In the genomic region with DNA sequence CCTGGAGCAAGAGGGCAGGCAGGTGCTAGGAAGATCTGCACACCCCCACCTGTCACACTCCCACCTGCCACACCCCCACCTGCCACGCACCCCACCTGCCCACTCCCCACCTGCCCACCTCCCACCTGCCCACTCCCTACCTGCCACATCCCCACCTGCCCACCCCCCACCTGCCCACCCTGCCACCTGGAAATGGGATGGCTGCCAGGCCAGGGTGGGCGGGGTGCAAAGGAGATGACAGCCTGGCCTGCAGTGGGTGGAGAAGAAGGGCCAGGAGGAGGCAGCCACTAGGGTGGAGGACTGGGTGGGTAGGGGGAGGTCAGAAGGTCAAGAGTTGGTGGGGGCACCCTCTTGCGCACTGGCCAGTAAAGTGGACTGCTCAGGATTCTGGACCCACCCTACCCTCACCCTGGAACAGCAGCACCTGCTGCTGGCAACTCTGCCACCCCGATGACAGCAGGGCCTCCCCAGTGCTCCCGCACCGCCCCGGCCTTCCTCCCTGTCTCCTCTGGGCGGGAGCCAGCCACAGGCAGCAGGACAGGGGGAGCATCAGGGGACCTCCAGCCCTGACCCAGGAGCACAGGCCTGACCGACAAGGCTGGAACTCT, we compare ENCODE assay signal across 8 cellular contexts.
"Had no signal": no experiment of that assay in that cellular context is flagged by ENCODE, and none has a peak within 500 bp of the region (broad histone marks: within the 10 kb centered on the region; RNA-seq: fewer than 3 reads in every experiment).

No MANE protein-coding gene starts in this region.

- DNase-seq: activated CD4-positive, alpha-beta T cell treated with anti-CD3 and anti-CD28 coated beads for 48 hours; activated CD8-positive, alpha-beta memory T cell treated with anti-CD3 and anti-CD28 coated beads, Interleukin-2, amount 50 U/mL, for 48 hours; activated naive CD4-positive, alpha-beta T cell treated with anti-CD3 and anti-CD28 coated beads, Interleukin-2, amount 10 ng/mL, durations not matched to agents 7 days and 5 days; activated T-cell treated with anti-CD3 and anti-CD28 coated beads, Interleukin-2, amount 50 U/mL, for 72 hours; T-cell; T1000 had no signal

- H3K27ac Mint-ChIP-seq: activated naive CD4-positive, alpha-beta T cell treated with anti-CD3 and anti-CD28 coated beads, Interleukin-2, amount 10 ng/mL, durations not matched to agents 7 days and 5 days; activated T-cell treated with anti-CD3 and anti-CD28 coated beads, Interleukin-2, amount 50 U/mL, for 72 hours; T-cell had no signal

- H3K4me1 Mint-ChIP-seq: activated naive CD4-positive, alpha-beta T cell treated with anti-CD3 and anti-CD28 coated beads, Interleukin-2, amount 10 ng/mL, durations not matched to agents 7 days and 5 days; T-cell had no signal

- ATAC-seq: activated T-cell treated with anti-CD3 and anti-CD28 coated beads, Interleukin-2, amount 50 U/mL, for 72 hours; gastroesophageal sphincter; psoas muscle; T-cell had no signal

- H3K4me3 Mint-ChIP-seq: activated naive CD4-positive, alpha-beta T cell treated with anti-CD3 and anti-CD28 coated beads, Interleukin-2, amount 10 ng/mL, durations not matched to agents 7 days and 5 days; activated T-cell treated with anti-CD3 and anti-CD28 coated beads, Interleukin-2, amount 50 U/mL, for 72 hours; T-cell had no signal

- H3K36me3 Mint-ChIP-seq: activated naive CD4-positive, alpha-beta T cell treated with anti-CD3 and anti-CD28 coated beads, Interleukin-2, amount 10 ng/mL, durations not matched to agents 7 days and 5 days; T-cell had no signal
